ENCODE assay signal across 8 cellular contexts in the genomic region with DNA sequence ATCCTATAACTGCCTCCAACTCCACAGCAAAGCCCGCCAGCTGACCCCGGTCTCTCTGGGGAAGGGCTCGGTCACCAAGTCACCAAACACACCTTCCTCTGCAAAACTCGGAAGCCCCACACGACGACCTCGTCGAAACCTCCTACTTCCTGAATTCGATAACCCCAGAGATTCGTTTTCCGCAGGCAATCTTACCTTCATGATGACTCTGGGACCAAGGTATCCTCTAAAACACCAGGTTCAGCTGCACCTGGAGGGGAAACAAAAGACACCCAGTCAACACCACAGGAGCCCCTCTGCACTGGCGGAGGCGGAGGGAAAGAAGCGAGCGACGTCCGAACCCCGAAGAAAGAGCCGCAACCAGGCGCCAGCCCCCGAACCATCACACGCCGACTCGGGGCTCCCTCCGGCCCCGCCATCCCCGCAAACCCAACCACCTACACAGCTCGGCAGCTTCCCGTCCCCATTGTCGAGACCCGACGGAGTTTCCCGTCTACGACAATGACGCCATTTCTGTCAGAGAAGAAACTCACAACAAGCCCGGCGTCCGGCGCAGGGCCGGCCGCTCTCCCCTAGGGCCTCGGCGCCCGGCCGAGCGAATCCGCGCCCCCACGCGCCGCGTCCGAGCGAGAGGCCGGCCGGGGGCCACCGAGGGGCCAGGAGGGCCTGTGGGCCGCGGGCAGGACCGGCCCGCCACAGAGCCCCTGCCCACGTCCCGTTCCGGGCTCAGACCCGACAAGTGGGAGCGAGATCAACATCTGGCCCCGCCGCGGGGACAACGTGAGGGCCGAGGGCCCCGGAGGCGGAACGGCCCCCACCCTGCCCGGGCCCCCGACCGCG. TPM values are rescaled to one million over a fixed set of nuclear protein-coding genes. Genes with fewer than 3 reads are reported as not detected.
A peak's percentile ranks its signal among the peaks of the same experiment; 100 is the strongest.
DNase-seq lines count a peak whose midpoint lies in the region; TF ChIP-seq lines count a peak whose summit lies in the region.

No MANE protein-coding gene starts in this region.

- H3K9me3 Mint-ChIP-seq in activated T-helper 1 cell treated with anti-CD3 and anti-CD28 coated beads, Interleukin-12 subunit alpha, Interleukin-12 subunit beta, Interleukin-2, Interleukin-4 antibody, amounts not matched to agents 30 ng/mL and 10 ng/mL and 1 ng/mL, durations not matched to agents 14 hours and 24 hours and 36 hours = no peaks in the 10 kb centered on the region
- H3K9me3 Mint-ChIP-seq in nephron progenitor cell = no peaks in the 10 kb centered on the region
- H3K9me3 Mint-ChIP-seq in stimulated activated naive CD8-positive, alpha-beta T cell treated with anti-CD3 and anti-CD28 coated beads, Interleukin-15, Interleukin-2, amounts not matched to agents 100 ng/mL and 50 ng/mL, for 24 hours = no peaks in the 10 kb centered on the region

- peak; percentile 71 for DNase-seq in COLO668 (lab: John Stamatoyannopoulos, UW; ENCODE audit: unreplicated experiment)
- DNase-seq in HEK293T (ENCODE audit: extremely low spot score) = peak; percentile 46
- DNase-seq in OCI-M1 (lab: John Stamatoyannopoulos, UW) = peak; percentile 69
- peak; percentile 62 for DNase-seq in activated T-helper 1 cell treated with anti-CD3 and anti-CD28 coated beads, Interleukin-12 subunit alpha, Interleukin-12 subunit beta, Interleukin-2, Interleukin-4 antibody, amounts not matched to agents 30 ng/mL and 10 ng/mL and 1 ng/mL, durations not matched to agents 14 hours and 24 hours and 36 hours (ENCODE audit: low spot score)
- DNase-seq in fibroblast of mammary gland (ENCODE audit: low read depth) = no peak
- DNase-seq in nephron progenitor cell = peak; percentile 49
- DNase-seq in superior temporal gyrus (ENCODE audit: extremely low spot score) = no peak

- peak overlapping the region; percentile 98 for H3K4me3 Mint-ChIP-seq in activated T-helper 1 cell treated with anti-CD3 and anti-CD28 coated beads, Interleukin-12 subunit alpha, Interleukin-12 subunit beta, Interleukin-2, Interleukin-4 antibody, amounts not matched to agents 30 ng/mL and 10 ng/mL and 1 ng/mL, durations not matched to agents 14 hours and 24 hours and 36 hours
- peak overlapping the region; percentile 98 for H3K4me3 Mint-ChIP-seq in nephron progenitor cell
- H3K4me3 Mint-ChIP-seq in stimulated activated naive CD8-positive, alpha-beta T cell treated with anti-CD3 and anti-CD28 coated beads, Interleukin-15, Interleukin-2, amounts not matched to agents 100 ng/mL and 50 ng/mL, for 24 hours = peak overlapping the region; percentile 97

- H3K27me3 Mint-ChIP-seq in activated T-helper 1 cell treated with anti-CD3 and anti-CD28 coated beads, Interleukin-12 subunit alpha, Interleukin-12 subunit beta, Interleukin-2, Interleukin-4 antibody, amounts not matched to agents 30 ng/mL and 10 ng/mL and 1 ng/mL, durations not matched to agents 14 hours and 24 hours and 36 hours (ENCODE audit: insufficient read depth) = no peaks in the 10 kb centered on the region
- no peaks in the 10 kb centered on the region for H3K27me3 Mint-ChIP-seq in nephron progenitor cell (ENCODE audit: low read depth, poor library complexity)
- no peaks in the 10 kb centered on the region for H3K27me3 Mint-ChIP-seq in stimulated activated naive CD8-positive, alpha-beta T cell treated with anti-CD3 and anti-CD28 coated beads, Interleukin-15, Interleukin-2, amounts not matched to agents 100 ng/mL and 50 ng/mL, for 24 hours

- peaks cover 29% of the 10 kb centered on the region for H3K36me3 Mint-ChIP-seq in activated T-helper 1 cell treated with anti-CD3 and anti-CD28 coated beads, Interleukin-12 subunit alpha, Interleukin-12 subunit beta, Interleukin-2, Interleukin-4 antibody, amounts not matched to agents 30 ng/mL and 10 ng/mL and 1 ng/mL, durations not matched to agents 14 hours and 24 hours and 36 hours (ENCODE audit: low read depth)
- peaks cover 20% of the 10 kb centered on the region for H3K36me3 Mint-ChIP-seq in nephron progenitor cell (ENCODE audit: low read depth)
- peaks cover 37% of the 10 kb centered on the region for H3K36me3 Mint-ChIP-seq in stimulated activated naive CD8-positive, alpha-beta T cell treated with anti-CD3 and anti-CD28 coated beads, Interleukin-15, Interleukin-2, amounts not matched to agents 100 ng/mL and 50 ng/mL, for 24 hours (ENCODE audit: low read depth)

- intact Hi-C loops in activated T-helper 1 cell treated with anti-CD3 and anti-CD28 coated beads, Interleukin-12 subunit alpha, Interleukin-12 subunit beta, Interleukin-2, Interleukin-4 antibody, amounts not matched to agents 30 ng/mL and 10 ng/mL and 1 ng/mL, durations not matched to agents 14 hours and 24 hours and 36 hours (cut with micrococcal nuclease) = loop anchor here (1.0 to 5.0 kb wide), 4 partner anchors 10 to 370 kb away; no protein-coding TSS in a partner anchor

- TF ChIP-seq CTCF in fibroblast of mammary gland (conservative IDR thresholded peaks at IDR 0.05; ENCODE audit: control insufficient read depth, insufficient read depth, low read depth, low read length) (no peak), nephron progenitor cell (IDR thresholded peaks at IDR 0.05) (no peak)

- CTCF ChIA-PET in HEK293T (lab: Yijun Ruan, JAX) = no interaction called here

- H3K4me1 Mint-ChIP-seq in activated T-helper 1 cell treated with anti-CD3 and anti-CD28 coated beads, Interleukin-12 subunit alpha, Interleukin-12 subunit beta, Interleukin-2, Interleukin-4 antibody, amounts not matched to agents 30 ng/mL and 10 ng/mL and 1 ng/mL, durations not matched to agents 14 hours and 24 hours and 36 hours (ENCODE audit: low read depth) = peaks cover 36% of the 10 kb centered on the region
- H3K4me1 Mint-ChIP-seq in nephron progenitor cell = peaks cover 30% of the 10 kb centered on the region
- peaks cover 41% of the 10 kb centered on the region for H3K4me1 Mint-ChIP-seq in stimulated activated naive CD8-positive, alpha-beta T cell treated with anti-CD3 and anti-CD28 coated beads, Interleukin-15, Interleukin-2, amounts not matched to agents 100 ng/mL and 50 ng/mL, for 24 hours (ENCODE audit: low read depth)

- POLR2A ChIA-PET in HEK293T (lab: Yijun Ruan, JAX) = interaction anchor here (0.6 to 2.6 kb wide), 4 partner anchors 13 to 89 kb away, joined by 3 to 18 read pairs (median 8); partner anchors contain the start of gene TBCE

- peak overlapping the region; percentile 96 for H3K27ac Mint-ChIP-seq in activated T-helper 1 cell treated with anti-CD3 and anti-CD28 coated beads, Interleukin-12 subunit alpha, Interleukin-12 subunit beta, Interleukin-2, Interleukin-4 antibody, amounts not matched to agents 30 ng/mL and 10 ng/mL and 1 ng/mL, durations not matched to agents 14 hours and 24 hours and 36 hours
- H3K27ac Mint-ChIP-seq in nephron progenitor cell = peak overlapping the region; percentile 96
- peak overlapping the region; percentile 87 for H3K27ac Mint-ChIP-seq in stimulated activated naive CD8-positive, alpha-beta T cell treated with anti-CD3 and anti-CD28 coated beads, Interleukin-15, Interleukin-2, amounts not matched to agents 100 ng/mL and 50 ng/mL, for 24 hours

- H3K4me3 ChIP-seq in fibroblast of mammary gland (ENCODE audit: control insufficient read depth, low read depth, low read length) = peak overlapping the region; percentile 87

TF ChIP-seq in HEK293T, 16 proteins besides CTCF, POLR2A, EP300 and RAD21:
- no peak for TF ChIP-seq FOXA1 (IDR thresholded peaks at IDR 0.05)
- no peak for TF ChIP-seq TARDBP (IDR thresholded peaks at IDR 0.05)
- TF ChIP-seq BHLHE40 (IDR thresholded peaks at IDR 0.05; ENCODE audit: borderline replicate concordance) = no peak
- no peak for TF ChIP-seq CTBP1 (IDR thresholded peaks at IDR 0.05; ENCODE audit: borderline replicate concordance)
- no peak for TF ChIP-seq HDGF (IDR thresholded peaks at IDR 0.05; ENCODE audit: borderline replicate concordance)
- TF ChIP-seq L3MBTL2 (conservative IDR thresholded peaks at IDR 0.05) = peak; percentile 51
- no peak for TF ChIP-seq ELF4 (IDR thresholded peaks at IDR 0.05)
- TF ChIP-seq, protein P1, sequence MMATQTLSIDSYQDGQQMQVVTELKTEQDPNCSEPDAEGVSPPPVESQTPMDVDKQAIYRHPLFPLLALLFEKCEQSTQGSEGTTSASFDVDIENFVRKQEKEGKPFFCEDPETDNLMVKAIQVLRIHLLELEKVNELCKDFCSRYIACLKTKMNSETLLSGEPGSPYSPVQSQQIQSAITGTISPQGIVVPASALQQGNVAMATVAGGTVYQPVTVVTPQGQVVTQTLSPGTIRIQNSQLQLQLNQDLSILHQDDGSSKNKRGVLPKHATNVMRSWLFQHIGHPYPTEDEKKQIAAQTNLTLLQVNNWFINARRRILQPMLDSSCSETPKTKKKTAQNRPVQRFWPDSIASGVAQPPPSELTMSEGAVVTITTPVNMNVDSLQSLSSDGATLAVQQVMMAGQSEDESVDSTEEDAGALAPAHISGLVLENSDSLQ (IDR thresholded peaks at IDR 0.05) = no peak
- no peak for TF ChIP-seq ZNF384 (IDR thresholded peaks at IDR 0.05)
- no peak; the same call in 1 of the 2 replicates for TF ChIP-seq LEF1 (IDR thresholded peaks at IDR 0.05; ENCODE audit: borderline replicate concordance)
- no peak for TF ChIP-seq NFRKB (IDR thresholded peaks at IDR 0.05)
- no peak for TF ChIP-seq FOXK2 (IDR thresholded peaks at IDR 0.05)
- no peak for TF ChIP-seq SUZ12 (IDR thresholded peaks at IDR 0.05)
- no peak for TF ChIP-seq SP1 (IDR thresholded peaks at IDR 0.05)
- peak; percentile 72; the same call in 1 of the 2 replicates for TF ChIP-seq FOXM1 (IDR thresholded peaks at IDR 0.05; ENCODE audit: borderline replicate concordance)
- no peak for TF ChIP-seq ARNT (IDR thresholded peaks at IDR 0.05)

RNA-seq across cellular contexts. Expression of gene ARID4B, which starts 1.0 kb away (rescaled TPM):
- total RNA-seq in activated T-helper 1 cell treated with anti-CD3 and anti-CD28 coated beads, Interleukin-12 subunit alpha, Interleukin-12 subunit beta, Interleukin-2, Interleukin-4 antibody, amounts not matched to agents 30 ng/mL and 10 ng/mL and 1 ng/mL, durations not matched to agents 14 hours and 24 hours and 36 hours = 58.7 and 66.6 TPM in 2 replicates

RNA-seq across cellular contexts. Expression of gene GGPS1, which starts 1.4 kb away (rescaled TPM):
- total RNA-seq in activated T-helper 1 cell treated with anti-CD3 and anti-CD28 coated beads, Interleukin-12 subunit alpha, Interleukin-12 subunit beta, Interleukin-2, Interleukin-4 antibody, amounts not matched to agents 30 ng/mL and 10 ng/mL and 1 ng/mL, durations not matched to agents 14 hours and 24 hours and 36 hours = 28.8 and 29.8 TPM in 2 replicates

RNA-seq across cellular contexts. Expression of gene TBCE, which starts 40.3 kb away (rescaled TPM):
- 29.0 and 29.2 TPM in 2 replicates for total RNA-seq in activated T-helper 1 cell treated with anti-CD3 and anti-CD28 coated beads, Interleukin-12 subunit alpha, Interleukin-12 subunit beta, Interleukin-2, Interleukin-4 antibody, amounts not matched to agents 30 ng/mL and 10 ng/mL and 1 ng/mL, durations not matched to agents 14 hours and 24 hours and 36 hours

Comparison
In these comparisons a context has a peak if more than half of its experiments do, and no peak if none do; other contexts are left out.
1. DNase-seq: peak in COLO668 (single experiment), HEK293T (single experiment), OCI-M1 (single experiment), activated T-helper 1 cell treated with anti-CD3 and anti-CD28 coated beads, Interleukin-12 subunit alpha, Interleukin-12 subunit beta, Interleukin-2, Interleukin-4 antibody, amounts not matched to agents 30 ng/mL and 10 ng/mL and 1 ng/mL, durations not matched to agents 14 hours and 24 hours and 36 hours (single experiment) and nephron progenitor cell (single experiment); none in fibroblast of mammary gland (single experiment) and superior temporal gyrus (single experiment).
2. Peak in every context shown above with its lines, with median percentiles within 50 percentile points of each other: H3K27ac Mint-ChIP-seq and H3K4me3 Mint-ChIP-seq.